Comparison of ENCODE assay signal across 14 cellular contexts in the genomic region with DNA sequence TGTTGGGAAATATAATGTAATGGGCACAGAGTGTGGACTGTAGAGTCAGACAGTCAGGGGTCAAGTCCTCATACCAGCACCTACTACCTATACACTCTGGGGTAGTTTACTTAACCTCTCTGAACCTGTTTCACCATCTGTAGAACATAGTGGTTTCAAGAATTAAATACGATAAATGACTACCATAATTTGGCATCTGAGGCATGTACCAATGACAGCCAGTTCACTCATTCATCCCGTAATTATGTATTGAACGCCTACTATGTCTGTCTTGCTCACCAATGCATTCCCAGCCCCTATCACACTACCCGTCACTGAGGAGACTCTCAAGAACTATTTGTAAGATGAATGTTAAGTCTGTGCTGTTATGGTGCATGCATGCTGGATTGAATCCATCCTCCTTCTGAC. TPM values are rescaled to one million over a fixed set of nuclear protein-coding genes. Genes with fewer than 3 reads are reported as not detected.
DNase-seq lines count a peak whose midpoint lies in the region; ATAC-seq and TF ChIP-seq lines count a peak whose summit lies in the region.
"Had no signal": no experiment of that assay in that cellular context is flagged by ENCODE, and none has a peak within 500 bp of the region (broad histone marks: within the 10 kb centered on the region; RNA-seq: fewer than 3 reads in every experiment).

No MANE protein-coding gene starts in this region.

- no peaks in the 10 kb centered on the region for H3K36me3 ChIP-seq in RWPE2 (ENCODE audit: low read depth)
- H3K36me3 ChIP-seq in prostate gland, result no peaks in the 10 kb centered on the region
- H3K36me3 ChIP-seq: HAP-1 had no signal

- no peak for TF ChIP-seq POLR2A in prostate gland (IDR thresholded peaks at IDR 0.05)

- TF ChIP-seq CTCF in RWPE2 (IDR thresholded peaks at IDR 0.05; ENCODE audit: poor library complexity, severe bottlenecking) (no peak), fibroblast of the aortic adventitia (IDR thresholded peaks at IDR 0.05; ENCODE audit: insufficient read depth, low read length) (no peak), retinal pigment epithelial cell (conservative IDR thresholded peaks at IDR 0.05; ENCODE audit: low read depth, low read length) (no peak), prostate gland (IDR thresholded peaks at IDR 0.05) (no peak)

- intact Hi-C loops in prostate gland (cut with DNase I), result no loop called here

- H3K4me1 ChIP-seq in RWPE2 (ENCODE audit: insufficient read depth, poor library complexity, severe bottlenecking) (peaks cover 36% of the 10 kb centered on the region), prostate gland (replicated peaks) (no peaks in the 10 kb centered on the region)
- H3K4me1 ChIP-seq: HAP-1 had no signal

- DNase-seq in GM03348 (ENCODE audit: low spot score) (peak; percentile 38), RWPE2 (ENCODE audit: low spot score) (peak; percentile 62), fibroblast of the aortic adventitia (ENCODE audit: low read depth) (peak; percentile 49), retinal pigment epithelial cell (ENCODE audit: low read depth) (peak; percentile 49), GM19240 (ENCODE audit: insufficient read length, low spot score) (no peak), DMS79 treated with DMSO at 0.1 percent for 48 hours (lab: John Stamatoyannopoulos, UW) (no peak), prostate gland (ENCODE audit: low spot score) (no peak)
- DNase-seq in stimulated activated CD4-positive, alpha-beta T cell treated with anti-CD3 and anti-CD28 coated beads, Interleukin-4, amount 100 ng/mL, for 1 hour, result no peak
- DNase-seq: activated naive CD4-positive, alpha-beta T cell treated with Interleukin-2 at 50 U/mL for 16 hours; cerebellar nuclear complex; mucosa of descending colon had no signal

- ATAC-seq in RWPE2 (ENCODE audit: low read depth), result peak; percentile 96
- ATAC-seq: SK-N-SH treated with all-trans-retinoic acid at 6 μM for 48 hours had no signal

- H3K9me3 ChIP-seq in RWPE2 (ENCODE audit: severe bottlenecking) (no peaks in the 10 kb centered on the region), prostate gland (no peaks in the 10 kb centered on the region)
- H3K9me3 ChIP-seq: HAP-1, mucosa of descending colon had no signal

- no peak overlapping the region for H3K4me3 ChIP-seq in RWPE2 (ENCODE audit: severe bottlenecking)
- no peak overlapping the region for H3K4me3 ChIP-seq in fibroblast of the aortic adventitia (ENCODE audit: low read depth, low read length)
- H3K4me3 ChIP-seq in retinal pigment epithelial cell (ENCODE audit: low read length), result no peak overlapping the region
- H3K4me3 ChIP-seq in prostate gland, result no peak overlapping the region
- H3K4me3 ChIP-seq: HAP-1, mucosa of descending colon had no signal

- 81% methylated on average over 4 of the region's 4 CpGs for WGBS in prostate gland

- H3K27me3 ChIP-seq in RWPE2 (ENCODE audit: insufficient read depth, poor library complexity, severe bottlenecking) (no peaks in the 10 kb centered on the region), prostate gland (replicated peaks; ENCODE audit: insufficient read depth) (no peaks in the 10 kb centered on the region)

- H3K27ac ChIP-seq in RWPE2 (ENCODE audit: poor library complexity, severe bottlenecking), result peak overlapping the region; percentile 56
- H3K27ac ChIP-seq in prostate gland, result no peak overlapping the region

RNA-seq across cellular contexts. Expression of a gene that starts 2.0 kb away (rescaled TPM):
- not detected in 2 replicates for total RNA-seq in fibroblast of the aortic adventitia (ENCODE audit: low replicate concordance)
- total RNA-seq in prostate gland, result not detected
- total RNA-seq: urinary bladder had no signal

RNA-seq across cellular contexts. Expression of a gene that starts 10.6 kb away (rescaled TPM):
- 59.2 and 79.6 TPM in 2 replicates for total RNA-seq in fibroblast of the aortic adventitia (ENCODE audit: low replicate concordance)
- 10 to 100 TPM; 28.2 to 48.3 TPM for total RNA-seq in prostate gland

RNA-seq across cellular contexts. Expression of a gene that starts 29.7 kb away (rescaled TPM):
- total RNA-seq in fibroblast of the aortic adventitia (ENCODE audit: low replicate concordance) (not detected in 2 replicates), prostate gland (under 1 TPM in 1 of 2 donors, not detected in 1; 0.68 TPM)
- total RNA-seq: urinary bladder had no signal

RNA-seq across cellular contexts. Expression of a gene that starts 51.6 kb away (rescaled TPM):
- total RNA-seq in fibroblast of the aortic adventitia (ENCODE audit: low replicate concordance) (not detected in 2 replicates), prostate gland (not detected)
- total RNA-seq: urinary bladder had no signal

Comparison
In these comparisons a context has a peak if more than half of its experiments do, and no peak if none do; other contexts are left out.
1. DNase-seq: peak in GM03348 (single experiment), RWPE2 (single experiment), fibroblast of the aortic adventitia (single experiment) and retinal pigment epithelial cell (single experiment); none in GM19240 (single experiment), stimulated activated CD4-positive, alpha-beta T cell treated with anti-CD3 and anti-CD28 coated beads, Interleukin-4, amount 100 ng/mL, for 1 hour (single experiment), DMS79 treated with DMSO at 0.1 percent for 48 hours (single experiment) and prostate gland (single experiment).